ENCODE assay signal across 35 cellular contexts in the genomic region with DNA sequence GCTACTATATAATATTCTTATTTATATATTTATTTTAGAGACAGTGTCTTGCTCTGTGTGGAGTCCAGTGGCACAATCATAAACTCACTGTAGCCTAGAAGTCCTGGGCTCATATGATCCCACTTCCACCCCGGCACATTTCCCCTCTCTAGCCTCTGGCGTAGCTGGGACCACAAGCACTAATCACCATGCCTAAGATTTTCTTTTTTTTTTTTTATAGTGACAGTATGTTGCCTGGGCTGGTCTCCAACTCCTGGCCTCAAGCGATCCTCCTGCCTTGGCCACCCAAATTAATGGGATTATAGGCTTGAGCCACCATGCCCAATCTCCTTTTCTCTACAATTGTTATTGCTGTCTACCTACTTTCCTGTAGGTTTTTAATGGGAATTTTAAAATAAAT.
"Had no signal": no experiment of that assay in that cellular context is flagged by ENCODE, and none has a peak within 500 bp of the region (broad histone marks: within the 10 kb centered on the region; RNA-seq: fewer than 3 reads in every experiment).

No MANE protein-coding gene starts in this region.

- H3K27me3 ChIP-seq: MG63 had no signal

- H3K9me3 ChIP-seq: MG63 had no signal

- H3K4me3 ChIP-seq: MG63 had no signal

- H3K27ac ChIP-seq: KMS-11 had no signal

- DNase-seq: Karpas-422, Kasumi-1, KBM-7, KG1, MG63, MM.1S, MV-4-11, NCI-H1048, NCI-H1092, NCI-H1092 treated with DMSO at 0.1 percent for 48 hours, NCI-H1105, NCI-H1105 treated with DMSO at 0.1 percent for 48 hours, NCI-H1417, NCI-H1417 treated with DMSO at 0.1 percent for 48 hours, NCI-H1436, NCI-H1436 treated with DMSO at 0.1 percent for 48 hours, NCI-H146, NCI-H1694, NCI-H1694 treated with DMSO at 0.1 percent for 48 hours, NCI-H187, NCI-H187 treated with DMSO at 0.1 percent for 48 hours, NCI-H1930, NCI-H2029, NCI-H2029 treated with DMSO at 0.1 percent for 48 hours, NCI-H2081, NCI-H2081 treated with DMSO at 0.1 percent for 48 hours, NCI-H2107, NCI-H2171, NCI-H2171 treated with DMSO at 0.1 percent for 48 hours, NCI-H2227 treated with DMSO at 0.1 percent for 48 hours, NCI-H226, NCI-H345, NCI-H446, NCI-H446 treated with DMSO at 0.1 percent for 48 hours had no signal

- H3K36me3 ChIP-seq: MG63 had no signal
